In the genomic region with DNA sequence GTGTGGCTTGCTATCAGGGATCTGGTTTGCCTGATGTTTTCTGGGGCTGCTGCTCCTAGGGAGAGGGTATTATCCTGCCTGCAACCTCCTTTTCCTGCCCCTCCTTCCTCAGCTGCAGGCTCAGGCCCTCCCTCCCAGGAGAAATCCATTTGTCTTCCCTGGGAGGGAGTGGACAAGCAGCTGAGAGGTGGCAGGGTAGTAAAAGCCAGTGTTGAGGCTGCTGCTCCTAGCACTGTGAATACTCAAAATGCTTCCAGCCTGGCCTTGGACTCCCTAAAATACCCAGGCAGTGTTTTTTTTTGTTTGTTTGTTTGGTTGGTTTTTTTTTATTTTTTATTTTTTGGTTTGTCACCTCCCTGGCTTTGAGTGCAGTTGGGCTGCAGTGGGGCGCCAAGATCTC, we compare ENCODE assay signal across 20 cellular contexts. TPM values are rescaled to one million over a fixed set of nuclear protein-coding genes. Genes with fewer than 3 reads are reported as not detected.
"Had no signal": no experiment of that assay in that cellular context is flagged by ENCODE, and none has a peak within 500 bp of the region (broad histone marks: within the 10 kb centered on the region; RNA-seq: fewer than 3 reads in every experiment).

No MANE protein-coding gene starts in this region.

- H3K4me3 Mint-ChIP-seq: activated naive CD8-positive, alpha-beta T cell; mesothelial cell of epicardium; neural progenitor cell had no signal

- H3K9me3 Mint-ChIP-seq: mesothelial cell of epicardium, T-cell had no signal

- H3K36me3 Mint-ChIP-seq: activated naive CD8-positive, alpha-beta T cell; brain; mesothelial cell of epicardium; neural progenitor cell; T-cell had no signal

- DNase-seq: activated CD4-positive, alpha-beta T cell treated with anti-CD3 and anti-CD28 coated beads, Interleukin-2, amount 50 U/mL, for 1 hour; activated CD8-positive, alpha-beta memory T cell treated with anti-CD3 and anti-CD28 coated beads for 24 hours; activated gamma-delta T cell treated with Interleukin-2 at 50 U/mL for 16 hours; amniotic stem cell; central memory CD4-positive, alpha-beta T cell; effector CD4-positive, alpha-beta T cell; esophagus squamous epithelium; glutamatergic neuron; lower lobe of right lung; pancreas; stimulated activated CD4-positive, alpha-beta T cell treated with anti-CD3 and anti-CD28 coated beads, Interleukin-1b, Interleukin-23, amount 100 ng/mL, for 48 hours; stomach; T-cell; T-helper 9 cell; testis had no signal

- H3K27ac Mint-ChIP-seq: activated naive CD8-positive, alpha-beta T cell; mesothelial cell of epicardium; neural progenitor cell; T-cell had no signal

RNA-seq across cellular contexts. Expression of a gene that starts 13.5 kb away (rescaled TPM):
- total RNA-seq: myocyte had no signal

RNA-seq across cellular contexts. Expression of a gene that starts 17.9 kb away (rescaled TPM):
- total RNA-seq: mesothelial cell of epicardium, myocyte, T-cell had no signal

RNA-seq across cellular contexts. Expression of a gene that starts 19.3 kb away (rescaled TPM):
- total RNA-seq: myocyte, T-cell had no signal

RNA-seq across cellular contexts. Expression of a gene that starts 41.1 kb away (rescaled TPM):
- total RNA-seq: T-cell had no signal
